In genomic region chr5:14142856-14143508, GRCh38 we compare ENCODE assay signal across 8 cellular contexts. TPM values are rescaled to one million over a fixed set of nuclear protein-coding genes. Genes with fewer than 3 reads are reported as not detected.
A peak's percentile ranks its signal among the peaks of the same experiment; 100 is the strongest.
DNase-seq lines count a peak whose midpoint lies in the region; ATAC-seq and TF ChIP-seq lines count a peak whose summit lies in the region.

TRIO (plus strand) TSS chr5:14143342; CDS start chr5:14143726, 384 bp downstream.

- peaks cover 36% of the 10 kb centered on the region for H3K4me1 Mint-ChIP-seq in GM23338

- H3K27ac ChIP-seq in GM23338 (ENCODE audit: low read depth) (peak within 1 kb of the TSS; percentile 94), SJCRH30 (peak within 1 kb of the TSS; percentile 58), suprapubic skin (peak within 1 kb of the TSS; percentile 94)

- peaks cover 29% of the 10 kb centered on the region for H4K20me1 ChIP-seq in GM23338 (replicated peaks; ENCODE audit: insufficient read depth)

- 0% methylated on average over 49 of the region's 74 CpGs for WGBS in suprapubic skin

- peak; percentile 78 for ATAC-seq in GM23338

- H3K9me3 ChIP-seq in SJCRH30 (replicated peaks) = no peaks in the 10 kb centered on the region
- H3K9me3 ChIP-seq in suprapubic skin = no peaks in the 10 kb centered on the region

- peak within 1 kb of the TSS; percentile 96 for H3K4me3 ChIP-seq in GM23338
- H3K4me3 ChIP-seq in LNCaP clone FGC (ENCODE audit: low read depth, low read length) = peak within 1 kb of the TSS; percentile 68
- H3K4me3 ChIP-seq in SJCRH30 = peak within 1 kb of the TSS; percentile 77
- H3K4me3 ChIP-seq in suprapubic skin = peak within 1 kb of the TSS; percentile 76

- 0 out of 2 replicates have a peak, but pooled peaks cover 4% of the 10 kb centered on the region for H3F3A ChIP-seq in GM23338 (replicated peaks; ENCODE audit: low read depth)

- H3K36me3 ChIP-seq in GM23338 (ENCODE audit: insufficient read depth) (no peaks in the 10 kb centered on the region), SJCRH30 (no peaks in the 10 kb centered on the region), suprapubic skin (no peaks in the 10 kb centered on the region)

- peaks cover 37% of the 10 kb centered on the region for H3K4me1 ChIP-seq in GM23338 (ENCODE audit: insufficient read depth)
- peaks cover 16% of the 10 kb centered on the region for H3K4me1 ChIP-seq in SJCRH30
- peaks cover 36% of the 10 kb centered on the region for H3K4me1 ChIP-seq in suprapubic skin

- H2AFZ ChIP-seq in GM23338 = peak within 1 kb of the TSS; percentile 92

- peak; percentile 96 for DNase-seq in EL
- DNase-seq in GM23338 (ENCODE audit: low spot score) = peak; percentile 92
- peak; percentile 46 for DNase-seq in LNCaP clone FGC (ENCODE audit: low read depth)
- peak; percentile 87 to 90 for DNase-seq in SJCRH30
- DNase-seq in activated naive CD4-positive, alpha-beta T cell treated with anti-CD3 and anti-CD28 coated beads, Interleukin-2, amount 50 U/mL, for 16 hours = peak; percentile 80
- DNase-seq in glomerular endothelial cell (ENCODE audit: extremely low read depth, low read depth, low spot score) = no peak
- peak; percentile 86 for DNase-seq in occipital lobe (lab: John Stamatoyannopoulos, UW)
- DNase-seq in suprapubic skin (ENCODE audit: low spot score in 2 of 2) = peak; percentile 91 to 93

- H3K79me2 ChIP-seq in GM23338 (replicated peaks; ENCODE audit: insufficient read depth) = peaks cover 32% of the 10 kb centered on the region

- peak within 1 kb of the TSS; percentile 84 for H3K4me3 Mint-ChIP-seq in GM23338

- H3K9me3 Mint-ChIP-seq in GM23338 = no peaks in the 10 kb centered on the region; the same call in 2 of the 3 replicates

- no peak for TF ChIP-seq EP300 in suprapubic skin (IDR thresholded peaks at IDR 0.05)

- H3K27ac Mint-ChIP-seq in GM23338 = peak within 1 kb of the TSS; percentile 85

- H3K4me2 ChIP-seq in GM23338 = peak within 1 kb of the TSS; percentile 98

- H3K27me3 ChIP-seq in GM23338 (ENCODE audit: insufficient read depth) (peaks cover 3% of the 10 kb centered on the region; the same call in 1 of the 2 replicates), SJCRH30 (no peaks in the 10 kb centered on the region), suprapubic skin (no peaks in the 10 kb centered on the region)

- TF ChIP-seq CTCF in GM23338 (conservative IDR thresholded peaks at IDR 0.05; ENCODE audit: low read depth in 2 of 2) = peak; percentile 52 to 57
- TF ChIP-seq CTCF in LNCaP clone FGC (IDR thresholded peaks at IDR 0.05; ENCODE audit: control insufficient read depth, extremely low read depth, insufficient read depth) = peak; percentile 51
- TF ChIP-seq CTCF in suprapubic skin (IDR thresholded peaks at IDR 0.05) = peak in 1 of 2 donors; percentile 65

- H3K36me3 Mint-ChIP-seq in GM23338 (ENCODE audit: low read depth) = no peaks in the 10 kb centered on the region; the same call in 2 of the 3 replicates

- H3K27me3 Mint-ChIP-seq in GM23338 (ENCODE audit: insufficient read depth, low read depth, poor library complexity) = peaks cover 12% of the 10 kb centered on the region

- H3K9me2 ChIP-seq in GM23338 (ENCODE audit: insufficient read depth) = no peaks in the 10 kb centered on the region

- TF ChIP-seq POLR2A in suprapubic skin (IDR thresholded peaks at IDR 0.05) = peak in 1 of 2 donors; percentile 42

TF ChIP-seq in GM23338, 12 proteins besides CTCF, POLR2A, EP300 and RAD21 (continues in another document):
- TF ChIP-seq CREB1 (CRISPR knock-in tag; IDR thresholded peaks at IDR 0.05; ENCODE audit: low read depth) (0 out of 2 replicates have a peak, but pooled peaks have one; percentile 19), ZNF462 (CRISPR knock-in tag; IDR thresholded peaks at IDR 0.05) (no peak), ZNF331 (CRISPR knock-in tag; IDR thresholded peaks at IDR 0.05; ENCODE audit: low read depth) (no peak), NANOG (IDR thresholded peaks at IDR 0.05; ENCODE audit: borderline replicate concordance) (no peak), POLR2AphosphoS5 (IDR thresholded peaks at IDR 0.05; ENCODE audit: low read depth) (peak; percentile 67), REST (IDR thresholded peaks at IDR 0.05; ENCODE audit: unreplicated experiment) (no peak)

RNA-seq across cellular contexts. Expression of gene TRIO, which starts in this region (rescaled TPM):
- 83.7 and 113 TPM in 2 replicates for total RNA-seq in GM23338 (2014; rRNA removed; shearing (Covaris generic))
- 13.8 and 14.9 TPM in 2 replicates for polyA plus RNA-seq in GM23338 (2016; fragmentation: Nextera tagmentation; extraction: Ambion mirVana)
- 67.9 and 82.9 TPM in 2 replicates for total RNA-seq in SJCRH30 (2014; rRNA removed; shearing (Covaris generic))
- 227 and 304 TPM in 2 replicates for total RNA-seq in glomerular endothelial cell
- total RNA-seq in occipital lobe = 381 TPM
- total RNA-seq in suprapubic skin = 100 to 1,000 TPM in 1 of 4 donors, 10 to 100 TPM in 3; 62.7 to 159 (median 70.4) TPM
